In genomic region chr11:75022289-75022688, GRCh38 we compare ENCODE assay signal across 8 cellular contexts.
DNase-seq lines count a peak whose midpoint lies in the region; ATAC-seq lines count a peak whose summit lies in the region.

No MANE protein-coding gene starts in this region.

- DNase-seq in glomerular visceral epithelial cell (ENCODE audit: extremely low spot score) (peak; percentile 27), iPS-NIHi11 (ENCODE audit: low spot score) (no peak), cortex of kidney (lab: John Stamatoyannopoulos, UW) (no peak), NCI-H82 (lab: John Stamatoyannopoulos, UW) (no peak)

- peak; percentile 81 for ATAC-seq in GM18511 (IDR thresholded peaks at IDR 0.05; ENCODE audit: unreplicated experiment)
- ATAC-seq in GM21423 (IDR thresholded peaks at IDR 0.05; ENCODE audit: unreplicated experiment), result peak; percentile 66
- peak; percentile 42 for ATAC-seq in HG03095 (IDR thresholded peaks at IDR 0.05; ENCODE audit: unreplicated experiment)
- ATAC-seq in HG02610 (IDR thresholded peaks at IDR 0.05; ENCODE audit: unreplicated experiment), result no peak
